Comparison of ENCODE assay signal across 15 cellular contexts in genomic region chr2:140154271-140154670, GRCh38.
DNase-seq lines count a peak whose midpoint lies in the region; ATAC-seq and TF ChIP-seq lines count a peak whose summit lies in the region.
"Had no signal": no experiment of that assay in that cellular context is flagged by ENCODE, and none has a peak within 500 bp of the region (broad histone marks: within the 10 kb centered on the region; RNA-seq: fewer than 3 reads in every experiment).

No MANE protein-coding gene starts in this region.

- H3K27me3 ChIP-seq in gastroesophageal sphincter (no peaks in the 10 kb centered on the region), colonic mucosa (no peaks in the 10 kb centered on the region)
- H3K27me3 ChIP-seq: BLaER1 had no signal

- intact Hi-C loops in colonic mucosa (cut with DNase I) = no loop called here

- no peak for TF ChIP-seq POLR2A in gastroesophageal sphincter (IDR thresholded peaks at IDR 0.05)

- H3K4me1 ChIP-seq in gastroesophageal sphincter = no peaks in the 10 kb centered on the region
- no peaks in the 10 kb centered on the region for H3K4me1 ChIP-seq in colonic mucosa
- H3K4me1 ChIP-seq: BLaER1, HAP-1 had no signal

- ATAC-seq in WTC11 (peak; percentile 99), gastroesophageal sphincter (peak; percentile 43)
- ATAC-seq: GM12878 had no signal

- no peak overlapping the region for H3K9ac ChIP-seq in colonic mucosa (ENCODE audit: low read depth in 2 of 2, low read length in 2 of 2)
- H3K9ac ChIP-seq: BLaER1 had no signal

- no peak overlapping the region for H3K4me3 ChIP-seq in gastroesophageal sphincter
- no peak overlapping the region for H3K4me3 ChIP-seq in colonic mucosa
- H3K4me3 ChIP-seq: BLaER1, GM12878, HAP-1 had no signal

- WGBS in gastroesophageal sphincter (ENCODE audit: low coverage in 1 of 2), 2 donors = 33 to 72% methylated on average over 1 to 4 of the region's 5 CpGs

- H3K36me3 Mint-ChIP-seq in WTC11 (no peaks in the 10 kb centered on the region), nephron progenitor cell (ENCODE audit: low read depth) (no peaks in the 10 kb centered on the region)
- H3K36me3 Mint-ChIP-seq: CD14-positive monocyte; CD4-positive, alpha-beta memory T cell had no signal

- no peak for TF ChIP-seq EP300 in gastroesophageal sphincter (IDR thresholded peaks at IDR 0.05)

- no peak for TF ChIP-seq CTCF in WTC11 (IDR thresholded peaks at IDR 0.05)
- no peak for TF ChIP-seq CTCF in gastroesophageal sphincter (IDR thresholded peaks at IDR 0.05)
- TF ChIP-seq CTCF in nephron progenitor cell (IDR thresholded peaks at IDR 0.05) = no peak
- no peak for TF ChIP-seq CTCF in colonic mucosa (IDR thresholded peaks at IDR 0.05)

- H3K27me3 Mint-ChIP-seq in WTC11 (ENCODE audit: low read depth) = peaks cover 95% of the 10 kb centered on the region
- H3K27me3 Mint-ChIP-seq in nephron progenitor cell (ENCODE audit: low read depth, poor library complexity) = no peaks in the 10 kb centered on the region
- H3K27me3 Mint-ChIP-seq: CD4-positive, alpha-beta memory T cell had no signal

- H3K9me3 Mint-ChIP-seq in WTC11 (no peaks in the 10 kb centered on the region), nephron progenitor cell (no peaks in the 10 kb centered on the region)

- POLR2A ChIA-PET in WTC11 (lab: Charles Lee) = no interaction called here

- H3K4me3 Mint-ChIP-seq in WTC11 = no peak overlapping the region
- H3K4me3 Mint-ChIP-seq in nephron progenitor cell = no peak overlapping the region
- H3K4me3 Mint-ChIP-seq: CD14-positive monocyte; CD4-positive, alpha-beta memory T cell had no signal

- no peak overlapping the region for H3K27ac Mint-ChIP-seq in WTC11
- H3K27ac Mint-ChIP-seq in nephron progenitor cell = no peak overlapping the region
- H3K27ac Mint-ChIP-seq: CD14-positive monocyte; CD4-positive, alpha-beta memory T cell had no signal

- DNase-seq in ELF-1 (ENCODE audit: low read depth, low spot score) (peak; percentile 59), WTC11 (ENCODE audit: low spot score) (peak; percentile 72), nephron progenitor cell (peak; percentile 3), T1000 (lab: John Stamatoyannopoulos, UW) (no peak), NCI-H2081 (lab: John Stamatoyannopoulos, UW) (no peak), NCI-H524 treated with DMSO at 0.1 percent for 48 hours (lab: John Stamatoyannopoulos, UW) (no peak), colonic mucosa (no peak)
- DNase-seq: 8988T; CD4-positive, alpha-beta memory T cell; DMS79 treated with DMSO at 0.1 percent for 48 hours had no signal

- CTCF ChIA-PET in WTC11 (lab: Charles Lee) = interaction anchor here (0.5 kb wide), 1 partner anchor 64 kb away, joined by 3 read pairs; no protein-coding TSS in a partner anchor

- no peak overlapping the region for H3K27ac ChIP-seq in gastroesophageal sphincter
- no peak overlapping the region for H3K27ac ChIP-seq in colonic mucosa
- H3K27ac ChIP-seq: BLaER1 had no signal

- no peaks in the 10 kb centered on the region for H3K9me3 ChIP-seq in gastroesophageal sphincter
- H3K9me3 ChIP-seq in colonic mucosa = no peaks in the 10 kb centered on the region
- H3K9me3 ChIP-seq: BLaER1, HAP-1 had no signal

- H3K36me3 ChIP-seq in gastroesophageal sphincter (no peaks in the 10 kb centered on the region), colonic mucosa (no peaks in the 10 kb centered on the region)
- H3K36me3 ChIP-seq: BLaER1, HAP-1 had no signal

- H3K4me1 Mint-ChIP-seq in WTC11 (no peaks in the 10 kb centered on the region), nephron progenitor cell (no peaks in the 10 kb centered on the region)
- H3K4me1 Mint-ChIP-seq: CD14-positive monocyte; CD4-positive, alpha-beta memory T cell had no signal

TF ChIP-seq in WTC11, 78 proteins besides CTCF, POLR2A, EP300 and RAD21:
- no peak for TF ChIP-seq JUN (CRISPR knock-in tag; IDR thresholded peaks at IDR 0.05)
- no peak for TF ChIP-seq STAT6 (CRISPR knock-in tag; conservative IDR thresholded peaks at IDR 0.05; ENCODE audit: low read depth)
- no peak for TF ChIP-seq JAZF1 (CRISPR knock-in tag; IDR thresholded peaks at IDR 0.05)
- TF ChIP-seq SMAD4 (CRISPR knock-in tag; IDR thresholded peaks at IDR 0.05) = no peak
- TF ChIP-seq HMGXB4 (CRISPR knock-in tag; IDR thresholded peaks at IDR 0.05) = no peak
- TF ChIP-seq IRF2 (CRISPR knock-in tag; IDR thresholded peaks at IDR 0.05; ENCODE audit: borderline replicate concordance, low read depth) = no peak
- TF ChIP-seq, protein P1, sequence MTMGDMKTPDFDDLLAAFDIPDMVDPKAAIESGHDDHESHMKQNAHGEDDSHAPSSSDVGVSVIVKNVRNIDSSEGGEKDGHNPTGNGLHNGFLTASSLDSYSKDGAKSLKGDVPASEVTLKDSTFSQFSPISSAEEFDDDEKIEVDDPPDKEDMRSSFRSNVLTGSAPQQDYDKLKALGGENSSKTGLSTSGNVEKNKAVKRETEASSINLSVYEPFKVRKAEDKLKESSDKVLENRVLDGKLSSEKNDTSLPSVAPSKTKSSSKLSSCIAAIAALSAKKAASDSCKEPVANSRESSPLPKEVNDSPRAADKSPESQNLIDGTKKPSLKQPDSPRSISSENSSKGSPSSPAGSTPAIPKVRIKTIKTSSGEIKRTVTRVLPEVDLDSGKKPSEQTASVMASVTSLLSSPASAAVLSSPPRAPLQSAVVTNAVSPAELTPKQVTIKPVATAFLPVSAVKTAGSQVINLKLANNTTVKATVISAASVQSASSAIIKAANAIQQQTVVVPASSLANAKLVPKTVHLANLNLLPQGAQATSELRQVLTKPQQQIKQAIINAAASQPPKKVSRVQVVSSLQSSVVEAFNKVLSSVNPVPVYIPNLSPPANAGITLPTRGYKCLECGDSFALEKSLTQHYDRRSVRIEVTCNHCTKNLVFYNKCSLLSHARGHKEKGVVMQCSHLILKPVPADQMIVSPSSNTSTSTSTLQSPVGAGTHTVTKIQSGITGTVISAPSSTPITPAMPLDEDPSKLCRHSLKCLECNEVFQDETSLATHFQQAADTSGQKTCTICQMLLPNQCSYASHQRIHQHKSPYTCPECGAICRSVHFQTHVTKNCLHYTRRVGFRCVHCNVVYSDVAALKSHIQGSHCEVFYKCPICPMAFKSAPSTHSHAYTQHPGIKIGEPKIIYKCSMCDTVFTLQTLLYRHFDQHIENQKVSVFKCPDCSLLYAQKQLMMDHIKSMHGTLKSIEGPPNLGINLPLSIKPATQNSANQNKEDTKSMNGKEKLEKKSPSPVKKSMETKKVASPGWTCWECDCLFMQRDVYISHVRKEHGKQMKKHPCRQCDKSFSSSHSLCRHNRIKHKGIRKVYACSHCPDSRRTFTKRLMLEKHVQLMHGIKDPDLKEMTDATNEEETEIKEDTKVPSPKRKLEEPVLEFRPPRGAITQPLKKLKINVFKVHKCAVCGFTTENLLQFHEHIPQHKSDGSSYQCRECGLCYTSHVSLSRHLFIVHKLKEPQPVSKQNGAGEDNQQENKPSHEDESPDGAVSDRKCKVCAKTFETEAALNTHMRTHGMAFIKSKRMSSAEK (CRISPR knock-in tag; IDR thresholded peaks at IDR 0.05; ENCODE audit: borderline replicate concordance) = no peak
- TF ChIP-seq HMGA2 (CRISPR knock-in tag; IDR thresholded peaks at IDR 0.05) = no peak
- no peak for TF ChIP-seq GRHL2 (CRISPR knock-in tag; IDR thresholded peaks at IDR 0.05; ENCODE audit: insufficient replicate concordance, severe bottlenecking)
- TF ChIP-seq, protein P2, sequence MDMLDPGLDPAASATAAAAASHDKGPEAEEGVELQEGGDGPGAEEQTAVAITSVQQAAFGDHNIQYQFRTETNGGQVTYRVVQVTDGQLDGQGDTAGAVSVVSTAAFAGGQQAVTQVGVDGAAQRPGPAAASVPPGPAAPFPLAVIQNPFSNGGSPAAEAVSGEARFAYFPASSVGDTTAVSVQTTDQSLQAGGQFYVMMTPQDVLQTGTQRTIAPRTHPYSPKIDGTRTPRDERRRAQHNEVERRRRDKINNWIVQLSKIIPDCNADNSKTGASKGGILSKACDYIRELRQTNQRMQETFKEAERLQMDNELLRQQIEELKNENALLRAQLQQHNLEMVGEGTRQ (CRISPR knock-in tag; IDR thresholded peaks at IDR 0.05) = no peak

Comparison
In these comparisons a context has a peak if more than half of its experiments do, and no peak if none do; other contexts are left out.
1. DNase-seq: peak in ELF-1 (single experiment), WTC11 (single experiment) and nephron progenitor cell (single experiment); none in T1000 (single experiment), NCI-H2081 (0 of 2), NCI-H524 treated with DMSO at 0.1 percent for 48 hours (single experiment) and colonic mucosa (single experiment).